Comparison of ENCODE assay signal across 9 cellular contexts in the genomic region with DNA sequence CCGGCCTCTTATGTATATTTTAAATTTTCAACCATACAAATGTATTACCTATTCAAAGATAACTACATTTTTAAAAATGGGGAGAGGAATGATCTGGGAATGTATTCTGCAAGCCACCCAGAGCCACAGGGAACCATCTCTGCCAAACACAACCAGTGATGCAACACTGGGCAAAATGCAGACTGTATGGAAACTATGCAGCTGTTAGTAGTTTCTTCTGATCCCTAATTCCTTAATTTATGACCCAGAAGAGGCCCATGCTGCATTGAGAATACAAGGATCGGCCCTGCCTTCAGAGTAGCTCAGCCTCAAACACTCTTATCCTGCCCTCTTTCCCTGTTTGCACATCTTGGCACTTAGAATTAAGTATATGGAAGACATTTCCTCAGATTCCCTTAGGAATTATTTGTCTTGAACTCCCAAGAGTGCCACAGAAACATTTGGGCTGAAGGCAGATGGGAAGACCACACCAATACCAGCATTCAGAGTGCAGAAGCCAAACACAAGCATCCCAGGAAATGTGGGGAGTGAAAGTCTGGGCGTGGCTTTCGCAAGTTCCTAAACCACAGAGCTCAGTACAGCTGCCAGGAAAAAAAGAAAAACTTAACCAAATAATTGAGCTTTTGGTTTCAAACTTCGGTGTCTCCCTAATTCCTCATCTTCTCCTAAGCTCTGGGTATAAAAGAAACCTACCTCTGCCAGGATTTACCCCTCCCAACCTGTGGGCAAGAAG. TPM values are rescaled to one million over a fixed set of nuclear protein-coding genes. Genes with fewer than 3 reads are reported as not detected.
A peak's percentile ranks its signal among the peaks of the same experiment; 100 is the strongest.
DNase-seq lines count a peak whose midpoint lies in the region; ATAC-seq lines count a peak whose summit lies in the region.
"Had no signal": no experiment of that assay in that cellular context is flagged by ENCODE, and none has a peak within 500 bp of the region (broad histone marks: within the 10 kb centered on the region; RNA-seq: fewer than 3 reads in every experiment).

No MANE protein-coding gene starts in this region.

- H3K36me3 Mint-ChIP-seq in T-helper 1 cell treated with Interleukin-12 subunit alpha and Interleukin-12 subunit beta and Interleukin-4 antibody, amounts not matched to agents 30 μg/mL and 1 μg/mL, for 36 hours (ENCODE audit: low read depth) = peaks cover 27% of the 10 kb centered on the region
- peaks cover 45% of the 10 kb centered on the region for H3K36me3 Mint-ChIP-seq in activated naive CD8-positive, alpha-beta T cell treated with anti-CD3 and anti-CD28 coated beads for 36 hours

- H3K4me1 Mint-ChIP-seq in T-helper 1 cell treated with Interleukin-12 subunit alpha and Interleukin-12 subunit beta and Interleukin-4 antibody, amounts not matched to agents 30 μg/mL and 1 μg/mL, for 36 hours (ENCODE audit: low read depth) = peaks cover 25% of the 10 kb centered on the region
- peaks cover 33% of the 10 kb centered on the region for H3K4me1 Mint-ChIP-seq in activated naive CD8-positive, alpha-beta T cell treated with anti-CD3 and anti-CD28 coated beads for 36 hours
- H3K4me1 Mint-ChIP-seq: WTC11 had no signal

- H3K36me3 ChIP-seq in subcutaneous abdominal adipose tissue (ENCODE audit: control insufficient read depth in 5 of 5, insufficient read depth in 5 of 5, low read length in 5 of 5) = peaks cover 7 to 40% (median 31%) of the 10 kb centered on the region in 5 donors

- H3K4me3 ChIP-seq in subcutaneous abdominal adipose tissue (ENCODE audit: low read depth in 1 of 5, low read length in 5 of 5) = peak overlapping the region; percentile 13 to 54 (median 40)

- no peaks in the 10 kb centered on the region for H3K27me3 Mint-ChIP-seq in T-helper 1 cell treated with Interleukin-12 subunit alpha and Interleukin-12 subunit beta and Interleukin-4 antibody, amounts not matched to agents 30 μg/mL and 1 μg/mL, for 36 hours (ENCODE audit: low read depth)
- no peaks in the 10 kb centered on the region for H3K27me3 Mint-ChIP-seq in activated naive CD8-positive, alpha-beta T cell treated with anti-CD3 and anti-CD28 coated beads for 36 hours

- intact Hi-C loops in left cardiac atrium (cut with DNase I) = no loop called here

- no peaks in the 10 kb centered on the region for H3K9me3 Mint-ChIP-seq in T-helper 1 cell treated with Interleukin-12 subunit alpha and Interleukin-12 subunit beta and Interleukin-4 antibody, amounts not matched to agents 30 μg/mL and 1 μg/mL, for 36 hours
- peaks cover 8% of the 10 kb centered on the region for H3K9me3 Mint-ChIP-seq in activated naive CD8-positive, alpha-beta T cell treated with anti-CD3 and anti-CD28 coated beads for 36 hours
- H3K9me3 Mint-ChIP-seq: WTC11 had no signal

- peak overlapping the region; percentile 93 for H3K27ac ChIP-seq in subcutaneous abdominal adipose tissue (ENCODE audit: low read depth, low read length)

- no peaks in the 10 kb centered on the region for H3K9me3 ChIP-seq in subcutaneous abdominal adipose tissue (ENCODE audit: control insufficient read depth in 5 of 5, low read length in 5 of 5)

- no peaks in the 10 kb centered on the region for H3K27me3 ChIP-seq in subcutaneous abdominal adipose tissue (ENCODE audit: control insufficient read depth in 5 of 5, insufficient read depth in 4 of 5, low read length in 5 of 5)

- peaks cover 4 to 24% (median 19%) of the 10 kb centered on the region in 5 donors for H3K4me1 ChIP-seq in subcutaneous abdominal adipose tissue (ENCODE audit: control insufficient read depth in 5 of 5, insufficient read depth in 5 of 5, low read length in 5 of 5)

- H3K4me3 Mint-ChIP-seq in T-helper 1 cell treated with Interleukin-12 subunit alpha and Interleukin-12 subunit beta and Interleukin-4 antibody, amounts not matched to agents 30 μg/mL and 1 μg/mL, for 36 hours = peak overlapping the region; percentile 54
- peak overlapping the region; percentile 58 for H3K4me3 Mint-ChIP-seq in activated naive CD8-positive, alpha-beta T cell treated with anti-CD3 and anti-CD28 coated beads for 36 hours
- H3K4me3 Mint-ChIP-seq: WTC11 had no signal

- peak overlapping the region; percentile 38 for H3K27ac Mint-ChIP-seq in T-helper 1 cell treated with Interleukin-12 subunit alpha and Interleukin-12 subunit beta and Interleukin-4 antibody, amounts not matched to agents 30 μg/mL and 1 μg/mL, for 36 hours
- peak overlapping the region; percentile 93 for H3K27ac Mint-ChIP-seq in activated naive CD8-positive, alpha-beta T cell treated with anti-CD3 and anti-CD28 coated beads for 36 hours

- DNase-seq in T-helper 1 cell (no peak), left cardiac atrium (peak; percentile 54), foreskin melanocyte (no peak), 8988T (no peak)
- no peak for DNase-seq in activated naive CD8-positive, alpha-beta T cell treated with anti-CD3 and anti-CD28 coated beads for 36 hours
- DNase-seq in central memory CD4-positive, alpha-beta T cell = no peak

- peak overlapping the region; percentile 40 to 76 (median 54) for H3K9ac ChIP-seq in subcutaneous abdominal adipose tissue (ENCODE audit: low read length in 5 of 5)

- peak; percentile 58 to 70 for ATAC-seq in left cardiac atrium
- ATAC-seq: WTC11 had no signal

RNA-seq across cellular contexts. Expression of a gene that starts 5.3 kb away (rescaled TPM):
- total RNA-seq in activated naive CD8-positive, alpha-beta T cell treated with anti-CD3 and anti-CD28 coated beads for 36 hours = 10 to 100 TPM; 34.1 to 34.8 TPM
- total RNA-seq in left cardiac atrium = 10 to 100 TPM; 15.6 to 21.4 TPM

RNA-seq across cellular contexts. Expression of a gene that starts 19.8 kb away (rescaled TPM):
- 100 to 1,000 TPM; 132 to 134 TPM for total RNA-seq in activated naive CD8-positive, alpha-beta T cell treated with anti-CD3 and anti-CD28 coated beads for 36 hours
- 10 to 100 TPM; 44.1 to 49.9 TPM for total RNA-seq in left cardiac atrium

RNA-seq across cellular contexts. Expression of a gene that starts 27.5 kb away (rescaled TPM):
- 1 to 10 TPM; 2.6 to 3.3 TPM for total RNA-seq in activated naive CD8-positive, alpha-beta T cell treated with anti-CD3 and anti-CD28 coated beads for 36 hours
- total RNA-seq in left cardiac atrium = 10 to 100 TPM; 14.3 to 17.0 TPM

RNA-seq across cellular contexts. Expression of a gene that starts 41.1 kb away (rescaled TPM):
- total RNA-seq in activated naive CD8-positive, alpha-beta T cell treated with anti-CD3 and anti-CD28 coated beads for 36 hours = 10 to 100 TPM; 12.1 to 13.2 TPM
- 10 to 100 TPM; 12.5 to 13.4 TPM for total RNA-seq in left cardiac atrium
